22 cellular contexts compared by ENCODE assay signal in the genomic region with DNA sequence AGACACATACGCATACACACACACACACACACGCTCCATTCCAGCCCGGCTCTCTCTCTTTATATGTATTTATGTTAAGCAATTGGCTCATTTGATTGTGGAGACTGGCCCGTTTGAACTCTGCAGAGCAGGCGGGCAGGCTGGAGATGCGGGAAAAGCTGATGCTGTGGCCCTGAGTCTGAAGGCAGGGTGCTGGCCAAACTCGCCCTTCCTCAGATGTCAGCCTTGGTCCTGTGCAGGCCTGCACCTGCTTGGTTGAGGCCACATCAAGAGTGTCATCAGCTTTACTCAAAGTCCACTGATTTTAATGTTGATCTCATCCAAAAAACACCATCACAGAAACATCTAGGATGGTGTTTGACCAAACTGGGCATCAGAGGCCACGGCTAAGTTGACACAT.
DNase-seq lines count a peak whose midpoint lies in the region; ATAC-seq and TF ChIP-seq lines count a peak whose summit lies in the region.
"Had no signal": no experiment of that assay in that cellular context is flagged by ENCODE, and none has a peak within 500 bp of the region (broad histone marks: within the 10 kb centered on the region; RNA-seq: fewer than 3 reads in every experiment).

No MANE protein-coding gene starts in this region.

- CTCF ChIA-PET in OCI-LY7 (lab: Charles Lee; ENCODE audit: unreplicated experiment), result no interaction called here

- H3K4me3 ChIP-seq in right atrium auricular region (no peak overlapping the region), iPS-18c (ENCODE audit: insufficient read depth, low read depth, low read length) (peak overlapping the region; percentile 15; the same call in 1 of the 2 replicates), OCI-LY7 (ENCODE audit: low read depth, low read length, poor library complexity, severe bottlenecking) (no peak overlapping the region)
- H3K4me3 ChIP-seq: BLaER1, GM12878 had no signal

- BruUV-seq in OCI-LY7 (replicated peaks; lab: Mats Ljungman, UMichigan), result no TSS peak

- H3K4me2 ChIP-seq in OCI-LY7 (ENCODE audit: low read length), result no peak overlapping the region
- H3K4me2 ChIP-seq: BLaER1 had no signal

- ATAC-seq in Right ventricle myocardium inferior, result no peak
- no peak for ATAC-seq in HG03139 (IDR thresholded peaks at IDR 0.05; ENCODE audit: unreplicated experiment)
- ATAC-seq: GM12878 had no signal

- no peak overlapping the region for H2AFZ ChIP-seq in OCI-LY7 (ENCODE audit: low read length)

- H3K79me2 ChIP-seq in OCI-LY7 (ENCODE audit: insufficient read depth, low read depth, low read length), result no peaks in the 10 kb centered on the region

- POLR2A ChIA-PET in OCI-LY7 (lab: Charles Lee), result interaction anchor here (0.6 kb wide), 1 partner anchor 1113 kb away, joined by 5 read pairs; no protein-coding TSS in a partner anchor

- DNase-seq in right atrium auricular region (ENCODE audit: low spot score), result peak; percentile 34
- no peak for DNase-seq in Right ventricle myocardium inferior (ENCODE audit: missing footprints)
- no peak for DNase-seq in OCI-LY7 (ENCODE audit: low spot score)
- DNase-seq: 8988T; ACHN; BE2C; C1 segment of cervical spinal cord; CD4-positive, alpha-beta memory T cell; CD4-positive, CD25-positive, alpha-beta regulatory T cell; CD8-positive, alpha-beta memory T cell; COR-L47; DMS 273 treated with DMSO at 0.1 percent for 48 hours; DMS153; DMS53; DMS79; DND-41; EL; GDM1 had no signal

- H3K27me3 ChIP-seq in right atrium auricular region, result no peaks in the 10 kb centered on the region
- H3K27me3 ChIP-seq: BE2C, BLaER1 had no signal

- H3K36me3 ChIP-seq in right atrium auricular region (no peaks in the 10 kb centered on the region), OCI-LY7 (ENCODE audit: insufficient read depth, low read length) (no peaks in the 10 kb centered on the region)
- H3K36me3 ChIP-seq: BE2C, BLaER1 had no signal

- H3K27ac ChIP-seq in right atrium auricular region, result no peak overlapping the region
- H3K27ac ChIP-seq in OCI-LY7 (ENCODE audit: low read depth, low read length, poor library complexity, severe bottlenecking), result no peak overlapping the region
- H3K27ac ChIP-seq: BLaER1 had no signal

- H4K20me1 ChIP-seq in OCI-LY7 (ENCODE audit: insufficient read depth, low read length), result no peaks in the 10 kb centered on the region
- H4K20me1 ChIP-seq: BLaER1 had no signal

- no peaks in the 10 kb centered on the region for H3K9me2 ChIP-seq in OCI-LY7 (ENCODE audit: insufficient read depth, low read length)

- H3K4me1 ChIP-seq in right atrium auricular region (no peaks in the 10 kb centered on the region), OCI-LY7 (ENCODE audit: insufficient read depth, low read length, poor library complexity, severe bottlenecking) (no peaks in the 10 kb centered on the region)
- H3K4me1 ChIP-seq: BE2C had no signal

- peaks cover 0 to 5% of the 10 kb centered on the region in 2 donors for H3K9me3 ChIP-seq in right atrium auricular region
- H3K9me3 ChIP-seq in iPS-18c (ENCODE audit: control insufficient read depth, insufficient read depth, low read length), result peaks cover 25% of the 10 kb centered on the region
- H3K9me3 ChIP-seq in OCI-LY7 (ENCODE audit: low read length), result no peaks in the 10 kb centered on the region
- H3K9me3 ChIP-seq: BE2C, BLaER1 had no signal

- TF ChIP-seq CTCF in right atrium auricular region (IDR thresholded peaks at IDR 0.05) (no peak), OCI-LY7 (conservative IDR thresholded peaks at IDR 0.05; ENCODE audit: low read length) (no peak)

- intact Hi-C loops in Right ventricle myocardium inferior (cut with DNase I), result no loop called here
- intact Hi-C loops in OCI-LY7 (cut with micrococcal nuclease; ENCODE audit: unreplicated experiment), result no loop called here
